In genomic region chr3:152474585-152474984, GRCh38 we compare ENCODE assay signal across 8 cellular contexts.
DNase-seq lines count a peak whose midpoint lies in the region; ATAC-seq and TF ChIP-seq lines count a peak whose summit lies in the region.

No MANE protein-coding gene starts in this region.

- DNase-seq in PC-9 (peak; percentile 16 to 56), erythroblast (lab: John Stamatoyannopoulos, UW) (peak; percentile 51 to 53), osteocyte (ENCODE audit: extremely low spot score, unreplicated experiment) (no peak)
- DNase-seq in T-helper 2 cell treated with Interferon-gamma antibody and Interleukin-4, amounts not matched to agents 5 μg/mL and 100 μg/mL, for 36 hours (ENCODE audit: low spot score): no peak
- DNase-seq in activated CD8-positive, alpha-beta memory T cell treated with anti-CD3 and anti-CD28 coated beads, Interleukin-2, amount 10 ng/mL, durations not matched to agents 7 days and 5 days: no peak

- TF ChIP-seq CTCF in C4-2B (conservative IDR thresholded peaks at IDR 0.05): peak; percentile 89
- peak; percentile 63 for TF ChIP-seq CTCF in PC-9 (conservative IDR thresholded peaks at IDR 0.05)
- TF ChIP-seq CTCF in osteocyte (IDR thresholded peaks at IDR 0.05): peak; percentile 65

- H3K27me3 Mint-ChIP-seq in osteocyte (ENCODE audit: unreplicated experiment): no peaks in the 10 kb centered on the region
- peaks cover 22% of the 10 kb centered on the region for H3K27me3 Mint-ChIP-seq in T-helper 2 cell treated with Interferon-gamma antibody and Interleukin-4, amounts not matched to agents 5 μg/mL and 100 μg/mL, for 36 hours (ENCODE audit: low read depth)
- H3K27me3 Mint-ChIP-seq in activated CD8-positive, alpha-beta memory T cell treated with anti-CD3 and anti-CD28 coated beads, Interleukin-2, amount 10 ng/mL, durations not matched to agents 7 days and 5 days: peaks cover 3% of the 10 kb centered on the region

- CTCF ChIA-PET in PC-9 (lab: Charles Lee): no interaction called here
- CTCF ChIA-PET in activated CD8-positive, alpha-beta memory T cell treated with anti-CD3 and anti-CD28 coated beads, Interleukin-2, amount 10 ng/mL, durations not matched to agents 7 days and 5 days (lab: Charles Lee): interaction anchor here (0.8 to 1.4 kb wide), 2 partner anchors 403 to 502 kb away, joined by 3 to 5 read pairs; no protein-coding TSS in a partner anchor

- TF ChIP-seq POLR2A in erythroblast (IDR thresholded peaks at IDR 0.05; ENCODE audit: low read length): no peak

- peaks cover 2% of the 10 kb centered on the region; the same call in 1 of the 2 replicates for H3F3A ChIP-seq in PC-9 (ENCODE audit: insufficient read depth, low read depth)

- H3K36me3 Mint-ChIP-seq in osteocyte (ENCODE audit: unreplicated experiment): no peaks in the 10 kb centered on the region
- no peaks in the 10 kb centered on the region for H3K36me3 Mint-ChIP-seq in T-helper 2 cell treated with Interferon-gamma antibody and Interleukin-4, amounts not matched to agents 5 μg/mL and 100 μg/mL, for 36 hours (ENCODE audit: low read depth)
- H3K36me3 Mint-ChIP-seq in activated CD8-positive, alpha-beta memory T cell treated with anti-CD3 and anti-CD28 coated beads, Interleukin-2, amount 10 ng/mL, durations not matched to agents 7 days and 5 days: no peaks in the 10 kb centered on the region

- POLR2A ChIA-PET in PC-9 (lab: Charles Lee; ENCODE audit: unreplicated experiment): no interaction called here

- H3K9me3 ChIP-seq in PC-9 (ENCODE audit: insufficient read depth, low read depth): no peaks in the 10 kb centered on the region

- H3K9me2 ChIP-seq in PC-9 (ENCODE audit: insufficient read depth): no peaks in the 10 kb centered on the region

- no peaks in the 10 kb centered on the region for H3K79me2 ChIP-seq in PC-9 (ENCODE audit: low read depth)

- no TSS peak for BruUV-seq in PC-9 (replicated peaks; lab: Mats Ljungman, UMichigan)

- H3K27me3 ChIP-seq in PC-9 (ENCODE audit: insufficient read depth, low read depth): no peaks in the 10 kb centered on the region

- ATAC-seq in GM18868 (IDR thresholded peaks at IDR 0.05; ENCODE audit: unreplicated experiment): peak; percentile 83
- peak; percentile 58 for ATAC-seq in HG03196 (IDR thresholded peaks at IDR 0.05; ENCODE audit: unreplicated experiment)
- ATAC-seq in activated CD8-positive, alpha-beta memory T cell treated with anti-CD3 and anti-CD28 coated beads, Interleukin-2, amount 10 ng/mL, durations not matched to agents 7 days and 5 days: no peak

- intact Hi-C loops in PC-9 (cut with micrococcal nuclease; ENCODE audit: unreplicated experiment): loop anchor here (10.0 kb wide), 4 partner anchors 100 to 1780 kb away; no protein-coding TSS in a partner anchor

- H3K36me3 ChIP-seq in PC-9 (ENCODE audit: low read depth): no peaks in the 10 kb centered on the region

- no peak overlapping the region for H2AFZ ChIP-seq in PC-9

- H3K4me3 Mint-ChIP-seq in osteocyte (ENCODE audit: unreplicated experiment): no peak overlapping the region
- no peak overlapping the region for H3K4me3 Mint-ChIP-seq in T-helper 2 cell treated with Interferon-gamma antibody and Interleukin-4, amounts not matched to agents 5 μg/mL and 100 μg/mL, for 36 hours
- no peak overlapping the region for H3K4me3 Mint-ChIP-seq in activated CD8-positive, alpha-beta memory T cell treated with anti-CD3 and anti-CD28 coated beads, Interleukin-2, amount 10 ng/mL, durations not matched to agents 7 days and 5 days

- no peaks in the 10 kb centered on the region for H3K9me3 Mint-ChIP-seq in osteocyte (ENCODE audit: unreplicated experiment)
- H3K9me3 Mint-ChIP-seq in T-helper 2 cell treated with Interferon-gamma antibody and Interleukin-4, amounts not matched to agents 5 μg/mL and 100 μg/mL, for 36 hours: no peaks in the 10 kb centered on the region
- H3K9me3 Mint-ChIP-seq in activated CD8-positive, alpha-beta memory T cell treated with anti-CD3 and anti-CD28 coated beads, Interleukin-2, amount 10 ng/mL, durations not matched to agents 7 days and 5 days (ENCODE audit: low read depth): no peaks in the 10 kb centered on the region

- no peak overlapping the region for H3K4me3 ChIP-seq in PC-9

- H3K4me2 ChIP-seq in PC-9: no peak overlapping the region

- no peaks in the 10 kb centered on the region for H4K20me1 ChIP-seq in PC-9 (ENCODE audit: insufficient read depth)

- H3K27ac ChIP-seq in C4-2B (no peak overlapping the region), PC-9 (no peak overlapping the region)

- H3K27ac Mint-ChIP-seq in osteocyte (ENCODE audit: unreplicated experiment): no peak overlapping the region
- H3K27ac Mint-ChIP-seq in T-helper 2 cell treated with Interferon-gamma antibody and Interleukin-4, amounts not matched to agents 5 μg/mL and 100 μg/mL, for 36 hours: no peak overlapping the region
- H3K27ac Mint-ChIP-seq in activated CD8-positive, alpha-beta memory T cell treated with anti-CD3 and anti-CD28 coated beads, Interleukin-2, amount 10 ng/mL, durations not matched to agents 7 days and 5 days: no peak overlapping the region

- no peaks in the 10 kb centered on the region for H3K4me1 ChIP-seq in PC-9 (replicated peaks; ENCODE audit: insufficient read depth)

- H3K4me1 Mint-ChIP-seq in osteocyte (ENCODE audit: unreplicated experiment): no peaks in the 10 kb centered on the region
- peaks cover 3% of the 10 kb centered on the region for H3K4me1 Mint-ChIP-seq in T-helper 2 cell treated with Interferon-gamma antibody and Interleukin-4, amounts not matched to agents 5 μg/mL and 100 μg/mL, for 36 hours (ENCODE audit: low read depth)
- H3K4me1 Mint-ChIP-seq in activated CD8-positive, alpha-beta memory T cell treated with anti-CD3 and anti-CD28 coated beads, Interleukin-2, amount 10 ng/mL, durations not matched to agents 7 days and 5 days: peaks cover 8% of the 10 kb centered on the region

Comparison
In these comparisons a context has a peak if more than half of its experiments do, and no peak if none do; other contexts are left out.
1. DNase-seq: peak in PC-9 (2 of 2) and erythroblast (2 of 2); none in osteocyte (single experiment), T-helper 2 cell treated with Interferon-gamma antibody and Interleukin-4, amounts not matched to agents 5 μg/mL and 100 μg/mL, for 36 hours (single experiment) and activated CD8-positive, alpha-beta memory T cell treated with anti-CD3 and anti-CD28 coated beads, Interleukin-2, amount 10 ng/mL, durations not matched to agents 7 days and 5 days (single experiment).
2. Peak in every context shown above with its lines, with median percentiles within 50 percentile points of each other: CTCF ChIP-seq.